ENCODE assay signal across 2 cellular contexts in the genomic region with DNA sequence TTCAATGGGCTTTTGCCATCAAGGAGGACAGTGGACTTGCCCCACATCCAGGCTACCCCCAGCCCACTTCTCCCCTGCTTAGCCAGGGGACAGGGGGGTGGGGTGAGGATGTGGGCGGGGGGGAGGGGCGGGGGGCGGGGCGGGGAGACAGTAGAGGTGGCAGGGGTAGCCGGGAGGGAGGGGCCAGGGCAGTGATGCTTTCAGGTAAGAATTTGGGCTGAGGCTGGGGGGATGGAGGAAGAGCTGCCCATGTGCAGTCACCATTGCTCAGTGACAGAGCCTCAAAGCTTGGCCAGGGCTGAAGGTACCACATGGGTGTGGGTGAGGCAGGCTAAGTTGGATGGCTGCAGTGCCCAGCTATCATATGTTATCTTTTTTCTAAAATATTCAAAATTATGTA.
TF ChIP-seq lines count a peak whose summit lies in the region.

No MANE protein-coding gene starts in this region.

TF ChIP-seq in GM23338, 12 proteins besides CTCF, POLR2A, EP300 and RAD21:
- TF ChIP-seq, protein P1, sequence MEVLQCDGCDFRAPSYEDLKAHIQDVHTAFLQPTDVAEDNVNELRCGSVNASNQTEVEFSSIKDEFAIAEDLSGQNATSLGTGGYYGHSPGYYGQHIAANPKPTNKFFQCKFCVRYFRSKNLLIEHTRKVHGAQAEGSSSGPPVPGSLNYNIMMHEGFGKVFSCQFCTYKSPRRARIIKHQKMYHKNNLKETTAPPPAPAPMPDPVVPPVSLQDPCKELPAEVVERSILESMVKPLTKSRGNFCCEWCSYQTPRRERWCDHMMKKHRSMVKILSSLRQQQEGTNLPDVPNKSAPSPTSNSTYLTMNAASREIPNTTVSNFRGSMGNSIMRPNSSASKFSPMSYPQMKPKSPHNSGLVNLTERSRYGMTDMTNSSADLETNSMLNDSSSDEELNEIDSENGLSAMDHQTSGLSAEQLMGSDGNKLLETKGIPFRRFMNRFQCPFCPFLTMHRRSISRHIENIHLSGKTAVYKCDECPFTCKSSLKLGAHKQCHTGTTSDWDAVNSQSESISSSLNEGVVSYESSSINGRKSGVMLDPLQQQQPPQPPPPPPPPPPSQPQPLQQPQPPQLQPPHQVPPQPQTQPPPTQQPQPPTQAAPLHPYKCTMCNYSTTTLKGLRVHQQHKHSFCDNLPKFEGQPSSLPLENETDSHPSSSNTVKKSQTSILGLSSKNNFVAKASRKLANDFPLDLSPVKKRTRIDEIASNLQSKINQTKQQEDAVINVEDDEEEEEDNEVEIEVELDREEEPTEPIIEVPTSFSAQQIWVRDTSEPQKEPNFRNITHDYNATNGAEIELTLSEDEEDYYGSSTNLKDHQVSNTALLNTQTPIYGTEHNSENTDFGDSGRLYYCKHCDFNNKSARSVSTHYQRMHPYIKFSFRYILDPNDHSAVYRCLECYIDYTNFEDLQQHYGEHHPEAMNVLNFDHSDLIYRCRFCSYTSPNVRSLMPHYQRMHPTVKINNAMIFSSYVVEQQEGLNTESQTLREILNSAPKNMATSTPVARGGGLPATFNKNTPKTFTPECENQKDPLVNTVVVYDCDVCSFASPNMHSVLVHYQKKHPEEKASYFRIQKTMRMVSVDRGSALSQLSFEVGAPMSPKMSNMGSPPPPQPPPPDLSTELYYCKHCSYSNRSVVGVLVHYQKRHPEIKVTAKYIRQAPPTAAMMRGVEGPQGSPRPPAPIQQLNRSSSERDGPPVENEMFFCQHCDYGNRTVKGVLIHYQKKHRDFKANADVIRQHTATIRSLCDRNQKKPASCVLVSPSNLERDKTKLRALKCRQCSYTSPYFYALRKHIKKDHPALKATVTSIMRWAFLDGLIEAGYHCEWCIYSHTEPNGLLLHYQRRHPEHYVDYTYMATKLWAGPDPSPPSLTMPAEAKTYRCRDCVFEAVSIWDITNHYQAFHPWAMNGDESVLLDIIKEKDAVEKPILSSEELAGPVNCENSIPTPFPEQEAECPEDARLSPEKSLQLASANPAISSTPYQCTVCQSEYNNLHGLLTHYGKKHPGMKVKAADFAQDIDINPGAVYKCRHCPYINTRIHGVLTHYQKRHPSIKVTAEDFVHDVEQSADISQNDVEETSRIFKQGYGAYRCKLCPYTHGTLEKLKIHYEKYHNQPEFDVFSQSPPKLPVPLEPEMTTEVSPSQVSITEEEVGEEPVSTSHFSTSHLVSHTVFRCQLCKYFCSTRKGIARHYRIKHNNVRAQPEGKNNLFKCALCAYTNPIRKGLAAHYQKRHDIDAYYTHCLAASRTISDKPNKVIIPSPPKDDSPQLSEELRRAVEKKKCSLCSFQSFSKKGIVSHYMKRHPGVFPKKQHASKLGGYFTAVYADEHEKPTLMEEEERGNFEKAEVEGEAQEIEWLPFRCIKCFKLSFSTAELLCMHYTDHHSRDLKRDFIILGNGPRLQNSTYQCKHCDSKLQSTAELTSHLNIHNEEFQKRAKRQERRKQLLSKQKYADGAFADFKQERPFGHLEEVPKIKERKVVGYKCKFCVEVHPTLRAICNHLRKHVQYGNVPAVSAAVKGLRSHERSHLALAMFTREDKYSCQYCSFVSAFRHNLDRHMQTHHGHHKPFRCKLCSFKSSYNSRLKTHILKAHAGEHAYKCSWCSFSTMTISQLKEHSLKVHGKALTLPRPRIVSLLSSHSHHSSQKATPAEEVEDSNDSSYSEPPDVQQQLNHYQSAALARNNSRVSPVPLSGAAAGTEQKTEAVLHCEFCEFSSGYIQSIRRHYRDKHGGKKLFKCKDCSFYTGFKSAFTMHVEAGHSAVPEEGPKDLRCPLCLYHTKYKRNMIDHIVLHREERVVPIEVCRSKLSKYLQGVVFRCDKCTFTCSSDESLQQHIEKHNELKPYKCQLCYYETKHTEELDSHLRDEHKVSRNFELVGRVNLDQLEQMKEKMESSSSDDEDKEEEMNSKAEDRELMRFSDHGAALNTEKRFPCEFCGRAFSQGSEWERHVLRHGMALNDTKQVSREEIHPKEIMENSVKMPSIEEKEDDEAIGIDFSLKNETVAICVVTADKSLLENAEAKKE (CRISPR knock-in tag; IDR thresholded peaks at IDR 0.05): no peak
- TF ChIP-seq EZH2 (IDR thresholded peaks at IDR 0.05; ENCODE audit: low read depth, unreplicated experiment): no peak
- TF ChIP-seq EZH2phosphoT487 (IDR thresholded peaks at IDR 0.05; ENCODE audit: unreplicated experiment): no peak
- TF ChIP-seq, protein P2, sequence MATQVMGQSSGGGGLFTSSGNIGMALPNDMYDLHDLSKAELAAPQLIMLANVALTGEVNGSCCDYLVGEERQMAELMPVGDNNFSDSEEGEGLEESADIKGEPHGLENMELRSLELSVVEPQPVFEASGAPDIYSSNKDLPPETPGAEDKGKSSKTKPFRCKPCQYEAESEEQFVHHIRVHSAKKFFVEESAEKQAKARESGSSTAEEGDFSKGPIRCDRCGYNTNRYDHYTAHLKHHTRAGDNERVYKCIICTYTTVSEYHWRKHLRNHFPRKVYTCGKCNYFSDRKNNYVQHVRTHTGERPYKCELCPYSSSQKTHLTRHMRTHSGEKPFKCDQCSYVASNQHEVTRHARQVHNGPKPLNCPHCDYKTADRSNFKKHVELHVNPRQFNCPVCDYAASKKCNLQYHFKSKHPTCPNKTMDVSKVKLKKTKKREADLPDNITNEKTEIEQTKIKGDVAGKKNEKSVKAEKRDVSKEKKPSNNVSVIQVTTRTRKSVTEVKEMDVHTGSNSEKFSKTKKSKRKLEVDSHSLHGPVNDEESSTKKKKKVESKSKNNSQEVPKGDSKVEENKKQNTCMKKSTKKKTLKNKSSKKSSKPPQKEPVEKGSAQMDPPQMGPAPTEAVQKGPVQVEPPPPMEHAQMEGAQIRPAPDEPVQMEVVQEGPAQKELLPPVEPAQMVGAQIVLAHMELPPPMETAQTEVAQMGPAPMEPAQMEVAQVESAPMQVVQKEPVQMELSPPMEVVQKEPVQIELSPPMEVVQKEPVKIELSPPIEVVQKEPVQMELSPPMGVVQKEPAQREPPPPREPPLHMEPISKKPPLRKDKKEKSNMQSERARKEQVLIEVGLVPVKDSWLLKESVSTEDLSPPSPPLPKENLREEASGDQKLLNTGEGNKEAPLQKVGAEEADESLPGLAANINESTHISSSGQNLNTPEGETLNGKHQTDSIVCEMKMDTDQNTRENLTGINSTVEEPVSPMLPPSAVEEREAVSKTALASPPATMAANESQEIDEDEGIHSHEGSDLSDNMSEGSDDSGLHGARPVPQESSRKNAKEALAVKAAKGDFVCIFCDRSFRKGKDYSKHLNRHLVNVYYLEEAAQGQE (IDR thresholded peaks at IDR 0.05; ENCODE audit: unreplicated experiment): no peak
- TF ChIP-seq STAT1 (IDR thresholded peaks at IDR 0.05; ENCODE audit: unreplicated experiment): no peak
- no peak for TF ChIP-seq JUNB (IDR thresholded peaks at IDR 0.05; ENCODE audit: unreplicated experiment)
- TF ChIP-seq ZNF331 (CRISPR knock-in tag; IDR thresholded peaks at IDR 0.05; ENCODE audit: low read depth): no peak
- no peak for TF ChIP-seq NANOG (IDR thresholded peaks at IDR 0.05; ENCODE audit: borderline replicate concordance)
- no peak for TF ChIP-seq POLR2AphosphoS5 (IDR thresholded peaks at IDR 0.05; ENCODE audit: low read depth)

TF ChIP-seq in WTC11, 78 proteins besides CTCF, POLR2A, EP300 and RAD21 (continued from another document):
- TF ChIP-seq, protein P3, sequence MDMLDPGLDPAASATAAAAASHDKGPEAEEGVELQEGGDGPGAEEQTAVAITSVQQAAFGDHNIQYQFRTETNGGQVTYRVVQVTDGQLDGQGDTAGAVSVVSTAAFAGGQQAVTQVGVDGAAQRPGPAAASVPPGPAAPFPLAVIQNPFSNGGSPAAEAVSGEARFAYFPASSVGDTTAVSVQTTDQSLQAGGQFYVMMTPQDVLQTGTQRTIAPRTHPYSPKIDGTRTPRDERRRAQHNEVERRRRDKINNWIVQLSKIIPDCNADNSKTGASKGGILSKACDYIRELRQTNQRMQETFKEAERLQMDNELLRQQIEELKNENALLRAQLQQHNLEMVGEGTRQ (CRISPR knock-in tag; IDR thresholded peaks at IDR 0.05): no peak
- no peak for TF ChIP-seq CREB1 (CRISPR knock-in tag; IDR thresholded peaks at IDR 0.05)
- no peak for TF ChIP-seq GTF2I (CRISPR knock-in tag; conservative IDR thresholded peaks at IDR 0.05)
- no peak for TF ChIP-seq ZNF416 (CRISPR knock-in tag; IDR thresholded peaks at IDR 0.05)
- no peak for TF ChIP-seq ZNF121 (CRISPR knock-in tag; IDR thresholded peaks at IDR 0.05)
- TF ChIP-seq, protein P4, sequence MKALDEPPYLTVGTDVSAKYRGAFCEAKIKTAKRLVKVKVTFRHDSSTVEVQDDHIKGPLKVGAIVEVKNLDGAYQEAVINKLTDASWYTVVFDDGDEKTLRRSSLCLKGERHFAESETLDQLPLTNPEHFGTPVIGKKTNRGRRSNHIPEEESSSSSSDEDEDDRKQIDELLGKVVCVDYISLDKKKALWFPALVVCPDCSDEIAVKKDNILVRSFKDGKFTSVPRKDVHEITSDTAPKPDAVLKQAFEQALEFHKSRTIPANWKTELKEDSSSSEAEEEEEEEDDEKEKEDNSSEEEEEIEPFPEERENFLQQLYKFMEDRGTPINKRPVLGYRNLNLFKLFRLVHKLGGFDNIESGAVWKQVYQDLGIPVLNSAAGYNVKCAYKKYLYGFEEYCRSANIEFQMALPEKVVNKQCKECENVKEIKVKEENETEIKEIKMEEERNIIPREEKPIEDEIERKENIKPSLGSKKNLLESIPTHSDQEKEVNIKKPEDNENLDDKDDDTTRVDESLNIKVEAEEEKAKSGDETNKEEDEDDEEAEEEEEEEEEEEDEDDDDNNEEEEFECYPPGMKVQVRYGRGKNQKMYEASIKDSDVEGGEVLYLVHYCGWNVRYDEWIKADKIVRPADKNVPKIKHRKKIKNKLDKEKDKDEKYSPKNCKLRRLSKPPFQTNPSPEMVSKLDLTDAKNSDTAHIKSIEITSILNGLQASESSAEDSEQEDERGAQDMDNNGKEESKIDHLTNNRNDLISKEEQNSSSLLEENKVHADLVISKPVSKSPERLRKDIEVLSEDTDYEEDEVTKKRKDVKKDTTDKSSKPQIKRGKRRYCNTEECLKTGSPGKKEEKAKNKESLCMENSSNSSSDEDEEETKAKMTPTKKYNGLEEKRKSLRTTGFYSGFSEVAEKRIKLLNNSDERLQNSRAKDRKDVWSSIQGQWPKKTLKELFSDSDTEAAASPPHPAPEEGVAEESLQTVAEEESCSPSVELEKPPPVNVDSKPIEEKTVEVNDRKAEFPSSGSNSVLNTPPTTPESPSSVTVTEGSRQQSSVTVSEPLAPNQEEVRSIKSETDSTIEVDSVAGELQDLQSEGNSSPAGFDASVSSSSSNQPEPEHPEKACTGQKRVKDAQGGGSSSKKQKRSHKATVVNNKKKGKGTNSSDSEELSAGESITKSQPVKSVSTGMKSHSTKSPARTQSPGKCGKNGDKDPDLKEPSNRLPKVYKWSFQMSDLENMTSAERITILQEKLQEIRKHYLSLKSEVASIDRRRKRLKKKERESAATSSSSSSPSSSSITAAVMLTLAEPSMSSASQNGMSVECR (CRISPR knock-in tag; IDR thresholded peaks at IDR 0.05; ENCODE audit: borderline replicate concordance): no peak
- no peak for TF ChIP-seq NR1H2 (CRISPR knock-in tag; IDR thresholded peaks at IDR 0.05)
